In the genomic region with DNA sequence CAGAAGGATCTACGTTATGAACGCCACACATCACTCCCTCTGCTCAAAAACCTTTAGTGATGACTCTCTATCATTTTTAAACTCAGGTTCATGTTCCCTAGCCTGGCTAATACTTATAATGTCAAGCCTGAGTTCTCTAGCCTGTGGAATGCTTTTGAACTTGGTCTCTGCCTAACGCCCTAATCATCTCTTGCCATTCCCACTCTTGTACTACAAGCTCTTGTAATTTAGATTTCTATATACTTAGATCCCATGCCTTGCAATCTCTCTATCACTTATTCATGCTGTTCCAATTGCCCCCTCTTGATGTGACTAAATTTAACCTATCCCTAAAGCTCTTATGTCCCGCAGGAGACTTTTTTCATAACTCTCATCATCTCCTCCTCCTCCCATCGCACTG, we compare ENCODE assay signal across 3 cellular contexts.
"Had no signal": no experiment of that assay in that cellular context is flagged by ENCODE, and none has a peak within 500 bp of the region (broad histone marks: within the 10 kb centered on the region; RNA-seq: fewer than 3 reads in every experiment).

No MANE protein-coding gene starts in this region.

- H3K4me3 ChIP-seq: GM12878 had no signal

- ATAC-seq: GM12878 had no signal

- DNase-seq: GDM1, GF-D8 had no signal
